25 cellular contexts compared by ENCODE assay signal in the genomic region with DNA sequence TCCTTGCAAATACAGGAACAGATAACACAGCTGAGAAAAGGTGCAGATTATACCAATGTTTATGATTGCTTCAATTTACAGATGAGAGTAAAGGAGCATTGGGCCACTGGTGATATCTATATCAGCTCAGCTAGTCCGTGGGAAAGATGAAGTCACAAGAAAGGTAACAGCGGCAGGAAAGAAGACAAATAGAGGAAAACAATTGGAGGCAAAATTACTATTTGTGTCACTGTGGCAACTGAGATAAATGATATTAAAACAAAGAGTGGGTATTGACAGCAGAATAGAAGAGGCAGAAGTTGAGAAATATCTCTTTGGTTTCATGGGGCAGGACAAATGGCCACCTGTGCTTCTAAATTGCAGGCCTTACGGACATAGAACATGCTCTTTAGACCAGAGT.
"Had no signal": no experiment of that assay in that cellular context is flagged by ENCODE, and none has a peak within 500 bp of the region (broad histone marks: within the 10 kb centered on the region; RNA-seq: fewer than 3 reads in every experiment).

No MANE protein-coding gene starts in this region.

- H3K4me3 ChIP-seq: ascending aorta, breast epithelium, cardiac muscle cell, colonic mucosa, dorsolateral prefrontal cortex had no signal

- DNase-seq: activated CD4-positive, alpha-beta memory T cell treated with anti-CD3 and anti-CD28 coated beads, Interleukin-2, amount 10 ng/mL, durations not matched to agents 7 days and 5 days; activated CD4-positive, alpha-beta T cell treated with anti-CD3 and anti-CD28 coated beads for 36 hours; activated CD4-positive, alpha-beta T cell treated with anti-CD3 and anti-CD28 coated beads, Interleukin-2, amount 10 ng/mL, durations not matched to agents 24 days and 14 days; activated CD4-positive, CD25-positive, alpha-beta regulatory T cell; activated CD4-positive, CD25-positive, alpha-beta regulatory T cell treated with anti-CD3 and anti-CD28 coated beads, Interleukin-2, amount 50 U/mL, for 72 hours; activated CD8-positive, alpha-beta memory T cell treated with anti-CD3 and anti-CD28 coated beads, Interleukin-2, amount 50 U/mL, for 48 hours; activated gamma-delta T cell; activated naive CD4-positive, alpha-beta T cell; activated naive CD4-positive, alpha-beta T cell treated with anti-CD3 and anti-CD28 coated beads, Interleukin-2, amount 10 ng/mL, durations not matched to agents 7 days and 5 days; activated naive CD8-positive, alpha-beta T cell treated with anti-CD3 and anti-CD28 coated beads, Interleukin-2, amount 10 ng/mL, durations not matched to agents 7 days and 5 days; activated T-cell treated with anti-CD3 and anti-CD28 coated beads for 4 hours; activated T-cell treated with anti-CD3 and anti-CD28 coated beads, Interleukin-2, amount 50 U/mL, for 24 hours; activated T-cell treated with anti-CD3 and anti-CD28 coated beads, Interleukin-2, amount 50 U/mL, for 72 hours; central memory CD4-positive, alpha-beta T cell; cerebellar nuclear complex; colonic mucosa; dorsolateral prefrontal cortex; effector memory CD4-positive, alpha-beta T cell; endodermal cell; foreskin fibroblast; head of caudate nucleus; T-helper 2 cell had no signal

- H3K36me3 ChIP-seq: ascending aorta, breast epithelium, cardiac muscle cell, colonic mucosa had no signal

- H3K9me3 ChIP-seq: ascending aorta, breast epithelium, colonic mucosa had no signal

- H3K27me3 ChIP-seq: ascending aorta, breast epithelium, cardiac muscle cell, colonic mucosa, dorsolateral prefrontal cortex had no signal

- H3K4me1 ChIP-seq: ascending aorta, breast epithelium, colonic mucosa had no signal

- H3K27ac ChIP-seq: ascending aorta, breast epithelium, cardiac muscle cell, colonic mucosa had no signal
